In genomic region chr10:30528427-30528782, GRCh38 we compare ENCODE assay signal across 15 cellular contexts.
DNase-seq lines count a peak whose midpoint lies in the region; ATAC-seq and TF ChIP-seq lines count a peak whose summit lies in the region.
"Had no signal": no experiment of that assay in that cellular context is flagged by ENCODE, and none has a peak within 500 bp of the region (broad histone marks: within the 10 kb centered on the region; RNA-seq: fewer than 3 reads in every experiment).

No MANE protein-coding gene starts in this region.

- H3K4me3 ChIP-seq in GM12865 (ENCODE audit: low read depth, low read length) = peak overlapping the region; percentile 73; the same call in 1 of the 2 replicates
- H3K4me3 ChIP-seq in uterus = no peak overlapping the region
- H3K4me3 ChIP-seq: thyroid gland had no signal

- peak overlapping the region; percentile 11 for H3K27ac Mint-ChIP-seq in T-helper 2 cell treated with Interferon-gamma antibody and Interleukin-4, amounts not matched to agents 5 μg/mL and 100 μg/mL, for 36 hours
- H3K27ac Mint-ChIP-seq in activated CD8-positive, alpha-beta T cell treated with anti-CD3 and anti-CD28 coated beads, Interleukin-2, amount 10 ng/mL, durations not matched to agents 7 days and 5 days = peak overlapping the region; percentile 90
- peak overlapping the region; percentile 99 to 100 for H3K27ac Mint-ChIP-seq in natural killer cell treated with Interleukin-12 subunit alpha and Interleukin-12 subunit beta and Interleukin-15 and Interleukin-18, amount 100 ng/mL, for 72 hours
- H3K27ac Mint-ChIP-seq: H9 had no signal

- H3K4me1 Mint-ChIP-seq in T-helper 2 cell treated with Interferon-gamma antibody and Interleukin-4, amounts not matched to agents 5 μg/mL and 100 μg/mL, for 36 hours (ENCODE audit: low read depth) = peaks cover 69% of the 10 kb centered on the region
- H3K4me1 Mint-ChIP-seq in activated CD8-positive, alpha-beta T cell treated with anti-CD3 and anti-CD28 coated beads, Interleukin-2, amount 10 ng/mL, durations not matched to agents 7 days and 5 days (ENCODE audit: low read depth) = peaks cover 85% of the 10 kb centered on the region
- H3K4me1 Mint-ChIP-seq in natural killer cell treated with Interleukin-12 subunit alpha and Interleukin-12 subunit beta and Interleukin-15 and Interleukin-18, amount 100 ng/mL, for 72 hours (ENCODE audit: low read depth in 2 of 2) = peaks cover 72 to 78% of the 10 kb centered on the region in 2 donors

- H3K4me1 ChIP-seq in uterus = no peaks in the 10 kb centered on the region
- H3K4me1 ChIP-seq: thyroid gland had no signal

- peaks cover 4% of the 10 kb centered on the region for H3K27me3 Mint-ChIP-seq in T-helper 2 cell treated with Interferon-gamma antibody and Interleukin-4, amounts not matched to agents 5 μg/mL and 100 μg/mL, for 36 hours (ENCODE audit: low read depth)
- no peaks in the 10 kb centered on the region for H3K27me3 Mint-ChIP-seq in activated CD8-positive, alpha-beta T cell treated with anti-CD3 and anti-CD28 coated beads, Interleukin-2, amount 10 ng/mL, durations not matched to agents 7 days and 5 days (ENCODE audit: low read depth)
- H3K27me3 Mint-ChIP-seq in natural killer cell treated with Interleukin-12 subunit alpha and Interleukin-12 subunit beta and Interleukin-15 and Interleukin-18, amount 100 ng/mL, for 72 hours = no peaks in the 10 kb centered on the region

- no peaks in the 10 kb centered on the region for H3K36me3 Mint-ChIP-seq in T-helper 2 cell treated with Interferon-gamma antibody and Interleukin-4, amounts not matched to agents 5 μg/mL and 100 μg/mL, for 36 hours (ENCODE audit: low read depth)
- H3K36me3 Mint-ChIP-seq in activated CD8-positive, alpha-beta T cell treated with anti-CD3 and anti-CD28 coated beads, Interleukin-2, amount 10 ng/mL, durations not matched to agents 7 days and 5 days (ENCODE audit: low read depth) = peaks cover 9% of the 10 kb centered on the region
- H3K36me3 Mint-ChIP-seq in natural killer cell treated with Interleukin-12 subunit alpha and Interleukin-12 subunit beta and Interleukin-15 and Interleukin-18, amount 100 ng/mL, for 72 hours = no peaks in the 10 kb centered on the region

- H3K9me3 ChIP-seq in uterus = no peaks in the 10 kb centered on the region
- H3K9me3 ChIP-seq: Peyer's patch, thyroid gland had no signal

- intact Hi-C loops in uterus (cut with DNase I; ENCODE audit: low total_unique reads) = no loop called here

- TF ChIP-seq POLR2A in uterus (IDR thresholded peaks at IDR 0.05) = no peak

- POLR2A ChIA-PET in activated CD8-positive, alpha-beta T cell treated with anti-CD3 and anti-CD28 coated beads, Interleukin-2, amount 10 ng/mL, durations not matched to agents 7 days and 5 days (lab: Charles Lee) = interaction anchor here (1.0 to 3.1 kb wide), 3 partner anchors 12 to 110 kb away, joined by 4 to 21 read pairs (median 10); partner anchors contain the start of gene MAP3K8

- peak overlapping the region; percentile 5 for H3K4me3 Mint-ChIP-seq in T-helper 2 cell treated with Interferon-gamma antibody and Interleukin-4, amounts not matched to agents 5 μg/mL and 100 μg/mL, for 36 hours
- H3K4me3 Mint-ChIP-seq in activated CD8-positive, alpha-beta T cell treated with anti-CD3 and anti-CD28 coated beads, Interleukin-2, amount 10 ng/mL, durations not matched to agents 7 days and 5 days = no peak overlapping the region
- peak overlapping the region; percentile 73 for H3K4me3 Mint-ChIP-seq in natural killer cell treated with Interleukin-12 subunit alpha and Interleukin-12 subunit beta and Interleukin-15 and Interleukin-18, amount 100 ng/mL, for 72 hours
- H3K4me3 Mint-ChIP-seq: H9 had no signal

- no peaks in the 10 kb centered on the region for H3K27me3 ChIP-seq in uterus
- H3K27me3 ChIP-seq: Peyer's patch, thyroid gland had no signal

- no peak for ATAC-seq in activated CD8-positive, alpha-beta T cell treated with anti-CD3 and anti-CD28 coated beads, Interleukin-2, amount 10 ng/mL, durations not matched to agents 7 days and 5 days
- ATAC-seq in natural killer cell treated with Interleukin-12 subunit alpha and Interleukin-12 subunit beta and Interleukin-15 and Interleukin-18, amount 100 ng/mL, for 72 hours = peak in 1 of 2 donors; percentile 46
- ATAC-seq in HG03439 (IDR thresholded peaks at IDR 0.05; ENCODE audit: unreplicated experiment) = no peak
- ATAC-seq: right cardiac atrium had no signal

- no peaks in the 10 kb centered on the region for H3K36me3 ChIP-seq in uterus
- H3K36me3 ChIP-seq: Peyer's patch, thyroid gland, WERI-Rb-1 had no signal

- CTCF ChIA-PET in activated CD8-positive, alpha-beta T cell treated with anti-CD3 and anti-CD28 coated beads, Interleukin-2, amount 10 ng/mL, durations not matched to agents 7 days and 5 days (lab: Charles Lee) = interaction anchor here (0.8 to 7.7 kb wide), 11 partner anchors 18 to 501 kb away, joined by 3 to 106 read pairs (median 6); no protein-coding TSS in a partner anchor

- DNase-seq in T-helper 2 cell treated with Interferon-gamma antibody and Interleukin-4, amounts not matched to agents 5 μg/mL and 100 μg/mL, for 36 hours (ENCODE audit: low spot score) = no peak
- DNase-seq in T-helper 2 cell (no peak), GM12865 (ENCODE audit: low read depth) (peak; percentile 39), uterus (no peak), COLO829 (ENCODE audit: low spot score) (no peak)
- no peak for DNase-seq in activated CD8-positive, alpha-beta T cell treated with anti-CD3 and anti-CD28 coated beads, Interleukin-2, amount 10 ng/mL, durations not matched to agents 7 days and 5 days
- DNase-seq in natural killer cell treated with Interleukin-12 subunit alpha and Interleukin-12 subunit beta and Interleukin-15 and Interleukin-18, amount 100 ng/mL, for 72 hours (ENCODE audit: low spot score) = no peak
- DNase-seq: H9; NCI-H748 treated with DMSO at 0.1 percent for 48 hours; Peyer's patch; right cardiac atrium; stimulated activated CD4-positive, alpha-beta T cell treated with anti-CD3 and anti-CD28 coated beads, Interleukin-1b, Interleukin-23, amount 100 ng/mL, for 48 hours; thyroid gland; WERI-Rb-1 had no signal

- TF ChIP-seq CTCF in GM12865 (IDR thresholded peaks at IDR 0.05; ENCODE audit: insufficient read depth, low read depth, low read length, missing control alignments) = no peak
- no peak for TF ChIP-seq CTCF in uterus (IDR thresholded peaks at IDR 0.05)

- no peaks in the 10 kb centered on the region for H3K9me3 Mint-ChIP-seq in T-helper 2 cell treated with Interferon-gamma antibody and Interleukin-4, amounts not matched to agents 5 μg/mL and 100 μg/mL, for 36 hours
- no peaks in the 10 kb centered on the region for H3K9me3 Mint-ChIP-seq in activated CD8-positive, alpha-beta T cell treated with anti-CD3 and anti-CD28 coated beads, Interleukin-2, amount 10 ng/mL, durations not matched to agents 7 days and 5 days (ENCODE audit: insufficient read depth)
- no peaks in the 10 kb centered on the region for H3K9me3 Mint-ChIP-seq in natural killer cell treated with Interleukin-12 subunit alpha and Interleukin-12 subunit beta and Interleukin-15 and Interleukin-18, amount 100 ng/mL, for 72 hours
- H3K9me3 Mint-ChIP-seq: H9 had no signal

- no peak overlapping the region for H3K27ac ChIP-seq in uterus
- H3K27ac ChIP-seq: thyroid gland, WERI-Rb-1 had no signal

Comparison
In these comparisons a context has a peak if more than half of its experiments do, and no peak if none do; other contexts are left out.
1. H3K27ac Mint-ChIP-seq: peak in every context shown above with its lines; median percentile 100 in natural killer cell treated with Interleukin-12 subunit alpha and Interleukin-12 subunit beta and Interleukin-15 and Interleukin-18, amount 100 ng/mL, for 72 hours; 90 in activated CD8-positive, alpha-beta T cell treated with anti-CD3 and anti-CD28 coated beads, Interleukin-2, amount 10 ng/mL, durations not matched to agents 7 days and 5 days; 11 in T-helper 2 cell treated with Interferon-gamma antibody and Interleukin-4, amounts not matched to agents 5 μg/mL and 100 μg/mL, for 36 hours.